ENCODE assay signal across 1 cellular context in the genomic region with DNA sequence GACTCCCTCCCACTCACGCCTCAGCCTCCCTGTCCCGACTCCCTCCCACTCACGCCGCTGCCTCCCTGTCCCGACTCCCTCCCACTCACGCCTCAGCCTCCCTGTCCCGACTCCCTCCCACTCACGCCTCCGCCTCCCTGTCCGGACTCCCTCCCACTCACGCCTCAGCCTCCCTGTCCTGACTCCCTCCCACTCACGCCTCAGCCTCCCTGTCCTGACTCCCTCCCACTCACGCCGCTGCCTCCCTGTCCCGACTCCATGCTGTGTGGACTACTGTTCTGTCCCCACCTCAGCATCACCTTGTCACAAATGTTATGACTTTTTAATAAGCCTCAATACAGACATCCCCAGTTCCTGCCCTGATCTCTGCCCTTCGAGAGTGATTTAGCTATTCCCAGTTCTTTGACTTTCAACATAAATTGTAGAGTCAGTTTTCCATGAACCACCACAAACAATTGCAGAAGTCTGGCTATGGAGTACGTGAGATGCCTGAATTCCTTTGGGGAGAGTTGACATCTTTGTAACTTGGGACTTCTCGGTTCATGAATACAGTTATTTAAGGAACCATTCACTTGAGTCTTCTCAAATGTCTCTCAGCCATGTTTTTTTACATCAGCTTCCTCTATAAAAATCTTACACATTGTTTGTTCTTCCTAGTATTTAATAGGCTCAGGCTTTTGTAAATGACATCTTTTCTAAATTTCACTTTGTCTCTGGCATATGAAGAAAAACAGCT.
TF ChIP-seq lines count a peak whose summit lies in the region.

No MANE protein-coding gene starts in this region.

TF ChIP-seq in IMR-90, 13 proteins besides CTCF, POLR2A, EP300 and RAD21 (continued from another document):
- TF ChIP-seq, protein P1, sequence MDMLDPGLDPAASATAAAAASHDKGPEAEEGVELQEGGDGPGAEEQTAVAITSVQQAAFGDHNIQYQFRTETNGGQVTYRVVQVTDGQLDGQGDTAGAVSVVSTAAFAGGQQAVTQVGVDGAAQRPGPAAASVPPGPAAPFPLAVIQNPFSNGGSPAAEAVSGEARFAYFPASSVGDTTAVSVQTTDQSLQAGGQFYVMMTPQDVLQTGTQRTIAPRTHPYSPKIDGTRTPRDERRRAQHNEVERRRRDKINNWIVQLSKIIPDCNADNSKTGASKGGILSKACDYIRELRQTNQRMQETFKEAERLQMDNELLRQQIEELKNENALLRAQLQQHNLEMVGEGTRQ (IDR thresholded peaks at IDR 0.05; ENCODE audit: low read depth, low read length) = no peak
- no peak for TF ChIP-seq RCOR1 (IDR thresholded peaks at IDR 0.05; ENCODE audit: insufficient replicate concordance, low read length)
- no peak for TF ChIP-seq MXI1 (IDR thresholded peaks at IDR 0.05; ENCODE audit: borderline replicate concordance, low read depth, low read length)
- TF ChIP-seq, protein P2, sequence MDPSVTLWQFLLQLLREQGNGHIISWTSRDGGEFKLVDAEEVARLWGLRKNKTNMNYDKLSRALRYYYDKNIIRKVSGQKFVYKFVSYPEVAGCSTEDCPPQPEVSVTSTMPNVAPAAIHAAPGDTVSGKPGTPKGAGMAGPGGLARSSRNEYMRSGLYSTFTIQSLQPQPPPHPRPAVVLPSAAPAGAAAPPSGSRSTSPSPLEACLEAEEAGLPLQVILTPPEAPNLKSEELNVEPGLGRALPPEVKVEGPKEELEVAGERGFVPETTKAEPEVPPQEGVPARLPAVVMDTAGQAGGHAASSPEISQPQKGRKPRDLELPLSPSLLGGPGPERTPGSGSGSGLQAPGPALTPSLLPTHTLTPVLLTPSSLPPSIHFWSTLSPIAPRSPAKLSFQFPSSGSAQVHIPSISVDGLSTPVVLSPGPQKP (IDR thresholded peaks at IDR 0.05; ENCODE audit: borderline replicate concordance, low read depth, low read length) = no peak
- no peak for TF ChIP-seq CEBPB (IDR thresholded peaks at IDR 0.05; ENCODE audit: low read depth, low read length)
- TF ChIP-seq RFX5 (IDR thresholded peaks at IDR 0.05; ENCODE audit: low read depth, low read length) = no peak
- TF ChIP-seq MAFK (IDR thresholded peaks at IDR 0.05; ENCODE audit: low read depth, low read length) = no peak
- no peak for TF ChIP-seq CHD1 (IDR thresholded peaks at IDR 0.05; ENCODE audit: low read depth, low read length)
- no peak for TF ChIP-seq NFE2L2 (IDR thresholded peaks at IDR 0.05; ENCODE audit: low read depth, low read length)
- TF ChIP-seq BHLHE40 (IDR thresholded peaks at IDR 0.05; ENCODE audit: low read depth, low read length) = no peak
- no peak for TF ChIP-seq MAZ (IDR thresholded peaks at IDR 0.05; ENCODE audit: borderline replicate concordance, low read depth, low read length)
TF ChIP-seq in IMR-90: peak in this region for 0.
